8 cellular contexts compared by ENCODE assay signal in the genomic region with DNA sequence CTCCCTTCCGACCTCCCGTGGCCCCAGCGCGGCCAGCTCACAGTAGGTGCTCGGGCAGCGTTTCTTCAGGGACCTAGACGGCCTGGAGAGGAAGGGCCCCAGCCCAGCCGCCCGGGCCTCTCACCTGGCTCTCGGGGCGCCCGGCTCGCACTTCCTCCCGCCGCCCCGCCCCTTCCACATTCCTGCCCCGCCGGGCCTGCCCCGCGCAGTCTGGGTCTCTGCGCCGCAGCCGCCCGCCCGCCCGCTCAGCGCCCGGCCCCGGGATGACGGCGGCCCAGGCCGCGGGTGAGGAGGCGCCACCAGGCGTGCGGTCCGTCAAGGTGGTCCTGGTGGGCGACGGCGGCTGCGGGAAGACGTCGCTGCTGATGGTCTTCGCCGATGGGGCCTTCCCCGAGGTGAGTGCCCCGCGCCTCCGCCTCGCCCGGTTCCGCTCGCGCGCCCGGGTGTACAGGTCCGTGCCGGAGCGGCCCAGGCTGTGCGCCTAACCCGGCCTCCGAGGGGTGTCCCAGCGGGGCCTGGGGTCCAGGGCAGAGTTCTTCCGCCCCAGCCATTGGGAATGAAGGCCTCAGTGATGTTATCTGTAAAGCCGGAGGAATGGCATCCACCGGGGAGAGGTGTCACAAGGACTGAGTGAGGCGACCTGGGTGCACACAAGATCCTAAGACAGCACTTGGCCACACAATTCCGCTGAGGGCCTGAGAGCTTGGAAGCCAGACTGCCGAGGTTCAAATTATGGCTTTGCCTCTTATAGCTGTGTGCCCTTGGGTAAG. TPM values are rescaled to one million over a fixed set of nuclear protein-coding genes. Genes with fewer than 3 reads are reported as not detected.
DNase-seq lines count a peak whose midpoint lies in the region; ATAC-seq and TF ChIP-seq lines count a peak whose summit lies in the region.

RHOD (plus strand) TSS at position 208 of the 770 bp plus-strand sequence; CDS start at position 264, 56 bp downstream.

- H3K36me3 Mint-ChIP-seq in WTC11 (no peaks in the 10 kb centered on the region), mesothelial cell of epicardium (no peaks in the 10 kb centered on the region)
- peaks cover 2% of the 10 kb centered on the region for H3K36me3 Mint-ChIP-seq in effector memory CD8-positive, alpha-beta T cell (ENCODE audit: insufficient read depth)

- 0 out of 2 replicates have a peak within 1 kb of the TSS, but pooled peaks have one; percentile 72 for H3K27ac Mint-ChIP-seq in WTC11
- H3K27ac Mint-ChIP-seq in effector memory CD8-positive, alpha-beta T cell = peak within 1 kb of the TSS in 1 of 2 donors; percentile 41
- H3K27ac Mint-ChIP-seq in mesothelial cell of epicardium = peak within 1 kb of the TSS; percentile 78

- H3K27me3 Mint-ChIP-seq in WTC11 (ENCODE audit: low read depth) (no peaks in the 10 kb centered on the region; the same call in 1 of the 2 replicates), mesothelial cell of epicardium (ENCODE audit: low read depth) (no peaks in the 10 kb centered on the region)
- peaks cover 2 to 20% of the 10 kb centered on the region in 2 donors for H3K27me3 Mint-ChIP-seq in effector memory CD8-positive, alpha-beta T cell

- CTCF ChIA-PET in WTC11 (lab: Charles Lee) = interaction anchor here (1.4 to 5.7 kb wide), 5 partner anchors 8 to 261 kb away, joined by 3 to 82 read pairs (median 8); no protein-coding TSS in a partner anchor

- ATAC-seq in WTC11 (peak; percentile 78), HG02981 (IDR thresholded peaks at IDR 0.05; ENCODE audit: unreplicated experiment) (no peak)
- peak; percentile 76 for ATAC-seq in effector memory CD8-positive, alpha-beta T cell (replicated peaks)

- no peak for DNase-seq in GM06990 (ENCODE audit: extremely low read depth, insufficient read length)
- DNase-seq in WTC11 (ENCODE audit: low spot score) = peak; percentile 75
- DNase-seq in effector memory CD8-positive, alpha-beta T cell = peak in 1 of 3 experiments; percentile 21
- DNase-seq in mesothelial cell of epicardium (ENCODE audit: low spot score in 2 of 2, unreplicated experiment in 2 of 2) = peak; percentile 49 to 80
- DNase-seq in ureter (ENCODE audit: low spot score) = peak; percentile 66
- no peak for DNase-seq in retina
- DNase-seq in NCI-H345 (lab: John Stamatoyannopoulos, UW) = no peak

- POLR2A ChIA-PET in WTC11 (lab: Charles Lee) = interaction anchor here (0.6 kb wide), 1 partner anchor 57 kb away, joined by 5 read pairs; no protein-coding TSS in a partner anchor

- H3K4me3 ChIP-seq in GM06990 (replicated peaks; ENCODE audit: low read depth, low read length) = peak within 1 kb of the TSS; percentile 50

- TF ChIP-seq CTCF in GM06990 (IDR thresholded peaks at IDR 0.05; ENCODE audit: insufficient read depth, low read length, poor library complexity, severe bottlenecking) (no peak), WTC11 (IDR thresholded peaks at IDR 0.05) (no peak), mesothelial cell of epicardium (IDR thresholded peaks at IDR 0.05; ENCODE audit: unreplicated experiment) (no peak)

- no peaks in the 10 kb centered on the region for H3K36me3 ChIP-seq in GM06990 (ENCODE audit: control insufficient read depth, insufficient read depth, low read length)

- H3K27me3 ChIP-seq in GM06990 (replicated peaks; ENCODE audit: control insufficient read depth, insufficient read depth, low read length) = no peaks in the 10 kb centered on the region

- peak within 1 kb of the TSS; percentile 73 for H3K4me3 Mint-ChIP-seq in WTC11
- H3K4me3 Mint-ChIP-seq in effector memory CD8-positive, alpha-beta T cell = peak within 1 kb of the TSS; percentile 33 to 69
- H3K4me3 Mint-ChIP-seq in mesothelial cell of epicardium = peak within 1 kb of the TSS; percentile 78

- H3K4me1 Mint-ChIP-seq in WTC11 (peaks cover 23% of the 10 kb centered on the region), mesothelial cell of epicardium (peaks cover 24% of the 10 kb centered on the region)
- peaks cover 5% of the 10 kb centered on the region in 2 donors for H3K4me1 Mint-ChIP-seq in effector memory CD8-positive, alpha-beta T cell (ENCODE audit: low read depth in 2 of 2)

- H3K9me3 Mint-ChIP-seq in WTC11 = no peaks in the 10 kb centered on the region
- no peaks in the 10 kb centered on the region for H3K9me3 Mint-ChIP-seq in effector memory CD8-positive, alpha-beta T cell
- no peaks in the 10 kb centered on the region for H3K9me3 Mint-ChIP-seq in mesothelial cell of epicardium

TF ChIP-seq in WTC11, 78 proteins besides CTCF, POLR2A, EP300 and RAD21 (continues in another document):
- TF ChIP-seq MAX (CRISPR knock-in tag; IDR thresholded peaks at IDR 0.05) (0 out of 2 replicates have a peak, but pooled peaks have one; percentile 12), NFYB (CRISPR knock-in tag; conservative IDR thresholded peaks at IDR 0.05; ENCODE audit: low read depth) (no peak), CREM (CRISPR knock-in tag; IDR thresholded peaks at IDR 0.05) (no peak), ZBTB43 (CRISPR knock-in tag; IDR thresholded peaks at IDR 0.05) (no peak), MYBL2 (CRISPR knock-in tag; IDR thresholded peaks at IDR 0.05) (no peak), ZNF263 (CRISPR knock-in tag; IDR thresholded peaks at IDR 0.05; ENCODE audit: low read depth) (no peak), ZNF416 (CRISPR knock-in tag; IDR thresholded peaks at IDR 0.05) (no peak), CREB1 (CRISPR knock-in tag; IDR thresholded peaks at IDR 0.05) (no peak), ATF1 (CRISPR knock-in tag; IDR thresholded peaks at IDR 0.05) (no peak), SMAD3 (CRISPR knock-in tag; IDR thresholded peaks at IDR 0.05; ENCODE audit: borderline replicate concordance) (no peak), ZNF219 (CRISPR knock-in tag; IDR thresholded peaks at IDR 0.05; ENCODE audit: borderline replicate concordance) (no peak), ZNF532 (CRISPR knock-in tag; IDR thresholded peaks at IDR 0.05; ENCODE audit: borderline replicate concordance) (no peak), SP1 (CRISPR knock-in tag; conservative IDR thresholded peaks at IDR 0.05) (peak; percentile 77), GRHL2 (CRISPR knock-in tag; IDR thresholded peaks at IDR 0.05; ENCODE audit: insufficient replicate concordance, severe bottlenecking) (no peak)
- TF ChIP-seq, protein P1, sequence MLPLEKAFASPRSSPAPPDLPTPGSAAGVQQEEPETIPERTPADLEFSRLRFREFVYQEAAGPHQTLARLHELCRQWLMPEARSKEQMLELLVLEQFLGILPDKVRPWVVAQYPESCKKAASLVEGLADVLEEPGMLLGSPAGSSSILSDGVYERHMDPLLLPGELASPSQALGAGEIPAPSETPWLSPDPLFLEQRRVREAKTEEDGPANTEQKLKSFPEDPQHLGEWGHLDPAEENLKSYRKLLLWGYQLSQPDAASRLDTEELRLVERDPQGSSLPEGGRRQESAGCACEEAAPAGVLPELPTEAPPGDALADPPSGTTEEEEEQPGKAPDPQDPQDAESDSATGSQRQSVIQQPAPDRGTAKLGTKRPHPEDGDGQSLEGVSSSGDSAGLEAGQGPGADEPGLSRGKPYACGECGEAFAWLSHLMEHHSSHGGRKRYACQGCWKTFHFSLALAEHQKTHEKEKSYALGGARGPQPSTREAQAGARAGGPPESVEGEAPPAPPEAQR (CRISPR knock-in tag; IDR thresholded peaks at IDR 0.05) = no peak

RNA-seq across cellular contexts. Expression of gene RHOD, which starts in this region (rescaled TPM):
- total RNA-seq in WTC11 (2021) = 13.1 to 16.3 TPM (median 15.9 TPM) in 3 replicates
- 19.1 to 20.7 TPM (median 19.5 TPM) in 3 replicates for total RNA-seq in mesothelial cell of epicardium
- 15.2 TPM for total RNA-seq in ureter

Comparison
In these comparisons a context has a peak if more than half of its experiments do, and no peak if none do; other contexts are left out.
1. DNase-seq: peak in WTC11 (single experiment), mesothelial cell of epicardium (2 of 2) and ureter (single experiment); none in GM06990 (single experiment), retina (single experiment) and NCI-H345 (single experiment).
2. Peak in every context shown above with its lines, with median percentiles within 50 percentile points of each other: H3K4me3 Mint-ChIP-seq.